20 cellular contexts compared by ENCODE assay signal in genomic region chr4:139605516-139605915, GRCh38.
"Had no signal": no experiment of that assay in that cellular context is flagged by ENCODE, and none has a peak within 500 bp of the region (broad histone marks: within the 10 kb centered on the region; RNA-seq: fewer than 3 reads in every experiment).

No MANE protein-coding gene starts in this region.

- H3K27me3 Mint-ChIP-seq: activated CD8-positive, alpha-beta T cell treated with anti-CD3 and anti-CD28 coated beads for 36 hours had no signal

- H3K9me3 ChIP-seq: ascending aorta, colonic mucosa, gastrocnemius medialis, heart right ventricle, psoas muscle, right lobe of liver, spleen, suprapubic skin had no signal

- H3K9me3 Mint-ChIP-seq: type B pancreatic cell had no signal

- H3K36me3 ChIP-seq: ascending aorta, cardiac muscle cell, colonic mucosa, gastrocnemius medialis, heart right ventricle, right lobe of liver, spleen, suprapubic skin had no signal

- ATAC-seq: activated CD8-positive, alpha-beta T cell treated with anti-CD3 and anti-CD28 coated beads for 36 hours; gastrocnemius medialis; left lobe of liver; psoas muscle; right lobe of liver had no signal

- H3K27me3 ChIP-seq: ascending aorta, cardiac muscle cell, colonic mucosa, gastrocnemius medialis, heart right ventricle, right lobe of liver, spleen, suprapubic skin had no signal

- H3K27ac ChIP-seq: ascending aorta, cardiac muscle cell, colonic mucosa, gastrocnemius medialis, psoas muscle, right lobe of liver, spleen, suprapubic skin, VCaP had no signal

- H3K4me1 ChIP-seq: ascending aorta, colonic mucosa, gastrocnemius medialis, psoas muscle had no signal

- H3K36me3 Mint-ChIP-seq: type B pancreatic cell had no signal

- H3K4me3 ChIP-seq: ascending aorta, cardiac muscle cell, colonic mucosa, right lobe of liver had no signal

- DNase-seq: activated CD4-positive, alpha-beta T cell treated with anti-CD3 and anti-CD28 coated beads for 4 hours; activated CD8-positive, alpha-beta T cell treated with anti-CD3 and anti-CD28 coated beads for 36 hours; colonic mucosa; effector CD4-positive, alpha-beta T cell; gastrocnemius medialis; heart right ventricle; islet precursor cell; psoas muscle; right lobe of liver; spleen; stimulated activated CD4-positive, alpha-beta T cell treated with anti-CD3 and anti-CD28 coated beads, Interleukin-1b, Interleukin-23, amount 100 ng/mL, for 48 hours; stimulated activated naive CD4-positive, alpha-beta T cell; T1000 had no signal

- H3K4me3 Mint-ChIP-seq: type B pancreatic cell had no signal

- H3K27ac Mint-ChIP-seq: activated T-helper 2 cell treated with anti-CD3 and anti-CD28 coated beads, Interferon-gamma antibody, Interleukin-2, Interleukin-4, amounts not matched to agents 10 μg/mL and 5 μg/mL and 100 μg/mL, durations not matched to agents 14 hours and 24 hours and 36 hours; type B pancreatic cell had no signal
